In the genomic region with DNA sequence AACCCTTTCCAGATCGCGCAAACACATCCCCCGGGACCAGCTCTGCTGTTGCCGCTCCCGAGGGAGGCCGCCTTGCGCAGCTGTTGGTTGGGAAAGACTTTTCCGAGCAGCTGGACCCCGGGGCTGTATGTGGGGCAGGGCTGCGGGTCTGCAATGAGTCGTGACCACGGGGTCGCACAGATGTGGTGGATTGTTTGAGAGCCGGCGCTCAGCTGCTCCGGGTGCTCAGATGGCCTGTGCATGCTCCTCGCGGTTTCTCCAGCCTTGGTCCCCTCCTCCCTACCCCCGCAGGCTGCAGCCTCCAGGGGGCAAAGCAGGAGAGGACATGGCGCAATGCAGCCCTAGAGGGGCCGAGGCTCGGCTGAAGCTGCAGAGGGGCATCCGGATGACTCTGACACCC, we compare ENCODE assay signal across 1 cellular context.
TF ChIP-seq lines count a peak whose summit lies in the region.

No MANE protein-coding gene starts in this region.

TF ChIP-seq in IMR-90, 13 proteins besides CTCF, POLR2A, EP300 and RAD21 (continued from another document):
- TF ChIP-seq, protein P1, sequence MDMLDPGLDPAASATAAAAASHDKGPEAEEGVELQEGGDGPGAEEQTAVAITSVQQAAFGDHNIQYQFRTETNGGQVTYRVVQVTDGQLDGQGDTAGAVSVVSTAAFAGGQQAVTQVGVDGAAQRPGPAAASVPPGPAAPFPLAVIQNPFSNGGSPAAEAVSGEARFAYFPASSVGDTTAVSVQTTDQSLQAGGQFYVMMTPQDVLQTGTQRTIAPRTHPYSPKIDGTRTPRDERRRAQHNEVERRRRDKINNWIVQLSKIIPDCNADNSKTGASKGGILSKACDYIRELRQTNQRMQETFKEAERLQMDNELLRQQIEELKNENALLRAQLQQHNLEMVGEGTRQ (IDR thresholded peaks at IDR 0.05; ENCODE audit: low read depth, low read length), result no peak
- TF ChIP-seq, protein P2, sequence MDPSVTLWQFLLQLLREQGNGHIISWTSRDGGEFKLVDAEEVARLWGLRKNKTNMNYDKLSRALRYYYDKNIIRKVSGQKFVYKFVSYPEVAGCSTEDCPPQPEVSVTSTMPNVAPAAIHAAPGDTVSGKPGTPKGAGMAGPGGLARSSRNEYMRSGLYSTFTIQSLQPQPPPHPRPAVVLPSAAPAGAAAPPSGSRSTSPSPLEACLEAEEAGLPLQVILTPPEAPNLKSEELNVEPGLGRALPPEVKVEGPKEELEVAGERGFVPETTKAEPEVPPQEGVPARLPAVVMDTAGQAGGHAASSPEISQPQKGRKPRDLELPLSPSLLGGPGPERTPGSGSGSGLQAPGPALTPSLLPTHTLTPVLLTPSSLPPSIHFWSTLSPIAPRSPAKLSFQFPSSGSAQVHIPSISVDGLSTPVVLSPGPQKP (IDR thresholded peaks at IDR 0.05; ENCODE audit: borderline replicate concordance, low read depth, low read length), result no peak
- TF ChIP-seq MXI1 (IDR thresholded peaks at IDR 0.05; ENCODE audit: borderline replicate concordance, low read depth, low read length) (no peak), BHLHE40 (IDR thresholded peaks at IDR 0.05; ENCODE audit: low read depth, low read length) (no peak), RCOR1 (IDR thresholded peaks at IDR 0.05; ENCODE audit: insufficient replicate concordance, low read length) (no peak), CEBPB (IDR thresholded peaks at IDR 0.05; ENCODE audit: low read depth, low read length) (no peak), MAZ (IDR thresholded peaks at IDR 0.05; ENCODE audit: borderline replicate concordance, low read depth, low read length) (no peak), SMC3 (IDR thresholded peaks at IDR 0.05; ENCODE audit: low read depth, low read length) (no peak), RFX5 (IDR thresholded peaks at IDR 0.05; ENCODE audit: low read depth, low read length) (no peak)
